In the genomic region with DNA sequence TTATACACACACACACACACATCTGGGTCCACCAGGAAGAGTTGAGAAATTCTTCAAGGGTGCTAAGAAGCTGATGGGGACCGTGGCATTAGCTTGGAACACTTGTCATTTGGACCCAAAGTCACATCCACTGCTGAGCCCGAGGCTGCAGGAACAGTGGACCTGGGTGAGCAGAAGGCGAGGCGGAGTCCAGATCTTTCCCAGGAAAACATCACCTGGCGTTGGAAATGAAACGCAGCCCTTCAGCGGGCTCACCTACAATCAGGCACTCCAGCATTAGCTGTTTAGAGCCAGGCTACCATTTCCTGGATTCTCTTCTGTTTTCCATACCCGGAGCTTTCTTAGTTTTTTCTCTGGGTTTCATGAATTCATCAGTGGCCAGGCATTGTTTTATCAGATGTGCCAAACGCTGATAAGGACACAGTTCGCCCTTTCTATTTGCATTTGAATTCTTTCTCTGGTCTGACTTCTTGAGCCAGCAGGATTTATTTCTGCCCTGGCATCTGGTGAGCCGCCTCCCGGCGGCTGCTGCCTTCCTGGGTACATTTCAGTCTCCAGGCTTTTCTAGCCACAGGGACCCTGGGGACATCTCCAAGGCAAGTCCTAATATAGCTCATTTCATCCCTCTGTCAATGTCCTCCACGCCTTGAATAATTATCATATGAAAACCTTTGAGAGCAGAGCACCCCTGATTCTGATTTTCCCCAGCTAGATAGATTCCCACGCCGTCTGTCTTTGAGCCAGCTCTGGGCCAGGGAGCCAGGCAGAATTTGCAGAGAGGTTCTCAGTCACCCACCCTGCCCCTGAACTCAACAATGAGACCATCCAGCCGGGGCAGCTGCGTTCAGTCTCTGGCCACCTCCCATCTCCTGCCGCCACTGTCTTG, we compare ENCODE assay signal across 13 cellular contexts.
A peak's percentile ranks its signal among the peaks of the same experiment; 100 is the strongest.
DNase-seq lines count a peak whose midpoint lies in the region; ATAC-seq and TF ChIP-seq lines count a peak whose summit lies in the region.
"Had no signal": no experiment of that assay in that cellular context is flagged by ENCODE, and none has a peak within 500 bp of the region (broad histone marks: within the 10 kb centered on the region; RNA-seq: fewer than 3 reads in every experiment).

No MANE protein-coding gene starts in this region.

- peak overlapping the region; percentile 75 for H3K27ac ChIP-seq in VCaP
- no peak overlapping the region for H3K27ac ChIP-seq in colonic mucosa
- H3K27ac ChIP-seq in thyroid gland: no peak overlapping the region
- H3K27ac ChIP-seq: SJSA1 had no signal

- no peaks in the 10 kb centered on the region for H3K4me1 ChIP-seq in colonic mucosa
- no peaks in the 10 kb centered on the region for H3K4me1 ChIP-seq in thyroid gland

- H3K36me3 ChIP-seq in colonic mucosa (no peaks in the 10 kb centered on the region), thyroid gland (no peaks in the 10 kb centered on the region)
- H3K36me3 ChIP-seq: SJSA1 had no signal

- peak; percentile 37 for ATAC-seq in left lobe of liver
- ATAC-seq: right cardiac atrium; stimulated activated naive CD8-positive, alpha-beta T cell treated with anti-CD3 and anti-CD28 coated beads, Interleukin-15, amount 100 ng/mL, for 72 hours; WTC11 had no signal

- no peak overlapping the region for H3K4me3 ChIP-seq in colonic mucosa
- H3K4me3 ChIP-seq in thyroid gland (replicated peaks in 1 of 3): no peak overlapping the region
- H3K4me3 ChIP-seq: SJSA1 had no signal

- 0 out of 2 replicates have a peak, but pooled peaks have one; percentile 20 for TF ChIP-seq CTCF in VCaP (conservative IDR thresholded peaks at IDR 0.05)
- no peak for TF ChIP-seq CTCF in colonic mucosa (IDR thresholded peaks at IDR 0.05)
- no peak for TF ChIP-seq CTCF in thyroid gland (IDR thresholded peaks at IDR 0.05)

- TF ChIP-seq POLR2A in thyroid gland (IDR thresholded peaks at IDR 0.05): no peak

- H3K27me3 ChIP-seq in colonic mucosa (no peaks in the 10 kb centered on the region), thyroid gland (no peaks in the 10 kb centered on the region)
- H3K27me3 ChIP-seq: SJSA1 had no signal

- DNase-seq in NCI-H1694 (lab: John Stamatoyannopoulos, UW): peak; percentile 26
- no peak for DNase-seq in left lobe of liver (ENCODE audit: low spot score)
- peak; percentile 72 for DNase-seq in retina
- no peak for DNase-seq in colonic mucosa
- DNase-seq in thyroid gland: no peak
- no peak for DNase-seq in T-helper 9 cell
- DNase-seq: activated CD8-positive, alpha-beta memory T cell treated with anti-CD3 and anti-CD28 coated beads, Interleukin-2, amount 50 U/mL, for 4 hours; MV-4-11; right cardiac atrium; stimulated activated naive CD8-positive, alpha-beta T cell treated with anti-CD3 and anti-CD28 coated beads, Interleukin-15, amount 100 ng/mL, for 72 hours had no signal

- no peak overlapping the region for H3K9ac ChIP-seq in colonic mucosa (ENCODE audit: low read depth in 2 of 2, low read length in 2 of 2)

- intact Hi-C loops in colonic mucosa (cut with DNase I) (no loop called here), thyroid gland (cut with DNase I) (no loop called here)

- H3K9me3 ChIP-seq in colonic mucosa: no peaks in the 10 kb centered on the region
- H3K9me3 ChIP-seq in thyroid gland: no peaks in the 10 kb centered on the region
- H3K9me3 ChIP-seq: SJSA1 had no signal

- 68 to 70% methylated on average over 19 of the region's 19 CpGs for WGBS in thyroid gland, 2 donors

Comparison
In these comparisons a context has a peak if more than half of its experiments do, and no peak if none do; other contexts are left out.
1. DNase-seq: peak in NCI-H1694 (single experiment) and retina (single experiment); none in left lobe of liver (single experiment), colonic mucosa (single experiment), thyroid gland (0 of 2) and T-helper 9 cell (single experiment).